In genomic region chr2:14749869-14750268, GRCh38 we compare ENCODE assay signal across 14 cellular contexts.
"Had no signal": no experiment of that assay in that cellular context is flagged by ENCODE, and none has a peak within 500 bp of the region (broad histone marks: within the 10 kb centered on the region; RNA-seq: fewer than 3 reads in every experiment).

No MANE protein-coding gene starts in this region.

- H3K4me3 ChIP-seq: gastrocnemius medialis, heart right ventricle, pancreas had no signal

- H3K36me3 ChIP-seq: gastrocnemius medialis, heart right ventricle, pancreas had no signal

- H3K27me3 ChIP-seq: gastrocnemius medialis, pancreas had no signal

- H3K4me1 ChIP-seq: gastrocnemius medialis, pancreas had no signal

- H3K9me3 ChIP-seq: gastrocnemius medialis, pancreas had no signal

- ATAC-seq: activated T-cell treated with anti-CD3 and anti-CD28 coated beads, Interleukin-2, amount 50 U/mL, for 72 hours; effector memory CD8-positive, alpha-beta T cell; gastrocnemius medialis; heart right ventricle; left ventricle myocardium superior; pancreas; T-cell had no signal

- H3K27ac ChIP-seq: gastrocnemius medialis, heart right ventricle, pancreas, VCaP had no signal

- DNase-seq: activated CD4-positive, alpha-beta memory T cell treated with anti-CD3 and anti-CD28 coated beads, Interleukin-2, amount 10 ng/mL, durations not matched to agents 7 days and 5 days; activated gamma-delta T cell treated with Interleukin-2 at 50 U/mL for 16 hours; activated naive CD8-positive, alpha-beta T cell treated with anti-CD3 and anti-CD28 coated beads, Interleukin-2, amount 10 ng/mL, durations not matched to agents 7 days and 5 days; activated T-cell treated with anti-CD3 and anti-CD28 coated beads, Interleukin-2, amount 50 U/mL, for 72 hours; effector memory CD8-positive, alpha-beta T cell; gastrocnemius medialis; heart right ventricle; kidney; left ventricle myocardium superior; pancreas; stimulated activated CD4-positive, alpha-beta T cell treated with anti-CD3 and anti-CD28 coated beads, Interleukin-15, amount 100 ng/mL, for 24 hours; T-cell; T1000 had no signal
